8 cellular contexts compared by ENCODE assay signal in the genomic region with DNA sequence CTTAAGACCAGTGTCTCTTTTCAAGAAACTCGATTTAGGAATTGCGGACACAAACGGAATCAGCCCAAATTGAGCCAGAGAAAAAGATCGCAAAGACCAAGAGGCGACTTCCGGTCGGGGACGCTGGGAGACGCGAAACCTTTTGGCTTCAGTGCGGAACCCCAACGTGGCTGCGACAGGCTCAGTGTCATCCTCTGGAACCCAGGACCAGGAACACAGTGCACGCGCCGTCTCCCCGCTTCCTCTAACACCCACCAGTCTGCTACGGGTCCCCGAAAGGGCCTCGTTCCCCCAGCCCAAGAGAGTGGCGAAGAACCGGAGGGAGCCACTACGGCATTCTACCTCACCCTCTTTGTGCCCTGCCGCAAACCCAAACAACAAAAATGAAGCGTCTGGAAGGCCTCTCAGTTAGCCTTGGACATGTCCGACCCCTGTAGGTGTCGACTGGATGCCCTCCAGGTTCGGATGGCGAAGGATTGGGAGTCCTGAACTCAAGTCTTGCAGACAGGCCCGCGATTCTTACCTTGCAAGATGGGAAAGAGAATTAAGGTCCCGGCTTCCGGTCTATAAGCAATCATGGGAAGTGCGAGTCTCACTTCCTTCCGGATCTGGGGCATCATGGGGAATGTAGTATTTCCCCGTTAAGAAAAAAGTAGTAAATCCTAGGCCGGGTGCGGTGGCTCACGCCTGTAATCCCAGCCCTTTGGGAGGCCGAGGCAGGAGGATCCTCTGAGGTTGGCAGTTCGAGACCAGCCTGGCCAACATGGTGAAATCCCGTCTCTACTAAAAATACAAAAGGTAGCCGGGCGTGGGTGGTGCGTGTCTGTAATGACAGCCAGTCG. TPM values are rescaled to one million over a fixed set of nuclear protein-coding genes. Genes with fewer than 3 reads are reported as not detected.
DNase-seq lines count a peak whose midpoint lies in the region; ATAC-seq and TF ChIP-seq lines count a peak whose summit lies in the region.

A gene (minus strand): TSS at position 542 of the 842 bp plus-strand sequence. CDS start 949 bp downstream, outside the sequence.

- peak within 1 kb of the TSS; percentile 95 for H4K91ac ChIP-seq in mesenchymal stem cell (ENCODE audit: low read length)

- DNase-seq in CD4-positive, alpha-beta T cell = peak; percentile 55 to 73 (median 63)
- DNase-seq in HT-29 (ENCODE audit: low spot score) (peak; percentile 92), NOMO-1 treated with DMSO at 0.1 percent for 48 hours (lab: John Stamatoyannopoulos, UW; ENCODE audit: unreplicated experiment) (peak; percentile 93), mesenchymal stem cell (peak; percentile 96)
- DNase-seq in activated CD8-positive, alpha-beta memory T cell treated with anti-CD3 and anti-CD28 coated beads for 4 hours (ENCODE audit: low read depth in 2 of 2) = peak; percentile 52 to 73
- peak; percentile 45 for DNase-seq in stimulated activated CD8-positive, alpha-beta memory T cell treated with anti-CD3 and anti-CD28 coated beads, Interleukin-15, amount 100 ng/mL, for 1 hour (ENCODE audit: low read depth)

- H3K79me1 ChIP-seq in mesenchymal stem cell (replicated peaks; ENCODE audit: low read length, poor library complexity, severe bottlenecking) = no peaks in the 10 kb centered on the region

- no peak within 1 kb of the TSS for H2BK15ac ChIP-seq in mesenchymal stem cell (ENCODE audit: low read depth, poor library complexity, severe bottlenecking)

- no peaks in the 10 kb centered on the region for H3K9me3 Mint-ChIP-seq in CD4-positive, alpha-beta T cell

- peak within 1 kb of the TSS; percentile 67 for H2AK5ac ChIP-seq in mesenchymal stem cell (ENCODE audit: low read length, severe bottlenecking)

- H3K4me1 Mint-ChIP-seq in CD4-positive, alpha-beta T cell (ENCODE audit: low read depth) = peaks cover 34% of the 10 kb centered on the region

- no peaks in the 10 kb centered on the region for H3K9me3 ChIP-seq in CD4-positive, alpha-beta T cell (ENCODE audit: control insufficient read depth, low read length)
- H3K9me3 ChIP-seq in endocrine pancreas (ENCODE audit: control insufficient read depth, low read length) (no peaks in the 10 kb centered on the region), mesenchymal stem cell (ENCODE audit: control insufficient read depth, low read length) (no peaks in the 10 kb centered on the region)

- intact Hi-C loops in CD4-positive, alpha-beta T cell (cut with DNase I, micrococcal nuclease) = loop anchor here (1.0 to 5.0 kb wide), 4 partner anchors 9 to 396 kb away; a partner anchor contains a TSS

- CTCF ChIA-PET in CD4-positive, alpha-beta T cell (lab: Charles Lee) = no interaction called here

- H3K14ac ChIP-seq in mesenchymal stem cell (ENCODE audit: low read length in 2 of 2) = no peak within 1 kb of the TSS

- peak within 1 kb of the TSS; percentile 100 for H3K4me3 Mint-ChIP-seq in CD4-positive, alpha-beta T cell

- H3K27ac ChIP-seq in CD4-positive, alpha-beta T cell (ENCODE audit: low read depth, low read length) = peak within 1 kb of the TSS; percentile 80
- peak within 1 kb of the TSS; percentile 90 for H3K27ac ChIP-seq in mesenchymal stem cell (ENCODE audit: low read length, poor library complexity, severe bottlenecking)

- H4K8ac ChIP-seq in mesenchymal stem cell (ENCODE audit: low read length) = peak within 1 kb of the TSS; percentile 85

- WGBS in mesenchymal stem cell = 10% methylated on average over 45 of the region's 46 CpGs

- H3K27me3 Mint-ChIP-seq in CD4-positive, alpha-beta T cell = no peaks in the 10 kb centered on the region

- no peaks in the 10 kb centered on the region for H3K27me3 ChIP-seq in CD4-positive, alpha-beta T cell (ENCODE audit: control insufficient read depth, insufficient read depth, low read length)
- H3K27me3 ChIP-seq in endocrine pancreas (ENCODE audit: control insufficient read depth, insufficient read depth, low read length) (no peaks in the 10 kb centered on the region), mesenchymal stem cell (ENCODE audit: control insufficient read depth in 1 of 2, insufficient read depth in 1 of 2, low read length in 2 of 2) (no peaks in the 10 kb centered on the region)

- peak within 1 kb of the TSS; percentile 96 for H3K4me3 ChIP-seq in endocrine pancreas (ENCODE audit: control insufficient read depth, insufficient read depth, low read length)
- peak within 1 kb of the TSS; percentile 62 to 83 for H3K4me3 ChIP-seq in mesenchymal stem cell (ENCODE audit: insufficient read depth in 1 of 2, low read depth in 1 of 2, low read length in 2 of 2)

- no peak within 1 kb of the TSS for H2AFZ ChIP-seq in mesenchymal stem cell (ENCODE audit: low read depth, low read length)

- H3K27ac Mint-ChIP-seq in CD4-positive, alpha-beta T cell = peak within 1 kb of the TSS; percentile 99

- H3K36me3 ChIP-seq in endocrine pancreas (ENCODE audit: control insufficient read depth, insufficient read depth, low read length) (no peaks in the 10 kb centered on the region), mesenchymal stem cell (ENCODE audit: control insufficient read depth in 1 of 2, insufficient read depth in 2 of 2, low read depth in 1 of 2, low read length in 2 of 2) (peaks cover 13 to 40% of the 10 kb centered on the region in 2 experiments)

- peak within 1 kb of the TSS; percentile 77 to 85 for H3K18ac ChIP-seq in mesenchymal stem cell (ENCODE audit: low read depth in 1 of 2, low read length in 2 of 2)

- H3K4me2 ChIP-seq in mesenchymal stem cell (ENCODE audit: low read length, poor library complexity, severe bottlenecking) = peak within 1 kb of the TSS; percentile 82

- peaks cover 5% of the 10 kb centered on the region for H3K4me1 ChIP-seq in endocrine pancreas (ENCODE audit: control insufficient read depth, insufficient read depth, low read length)
- peaks cover 3% of the 10 kb centered on the region for H3K4me1 ChIP-seq in mesenchymal stem cell (ENCODE audit: control insufficient read depth, insufficient read depth, low read depth, low read length)

- no peak for TF ChIP-seq CTCF in CD4-positive, alpha-beta T cell (IDR thresholded peaks at IDR 0.05)

- POLR2A ChIA-PET in CD4-positive, alpha-beta T cell (lab: Charles Lee) = no interaction called here

- peak within 1 kb of the TSS; percentile 26 to 88 for H3K4ac ChIP-seq in mesenchymal stem cell (ENCODE audit: low read depth in 1 of 2, low read length in 2 of 2)

- ATAC-seq in CD4-positive, alpha-beta T cell (ENCODE audit: poor library complexity) = peak; percentile 86
- peak; percentile 90 for ATAC-seq in GM19455 (IDR thresholded peaks at IDR 0.05; ENCODE audit: unreplicated experiment)

- peak within 1 kb of the TSS; percentile 94 for H3K9ac ChIP-seq in endocrine pancreas (ENCODE audit: control insufficient read depth, insufficient read depth, low read length)
- H3K9ac ChIP-seq in mesenchymal stem cell (ENCODE audit: low read length) = peak within 1 kb of the TSS; percentile 96

- no peak within 1 kb of the TSS for H2BK120ac ChIP-seq in mesenchymal stem cell (ENCODE audit: low read depth, low read length)

- no peak within 1 kb of the TSS for H3K23ac ChIP-seq in mesenchymal stem cell (ENCODE audit: low read length in 2 of 2)

- no peak within 1 kb of the TSS for H2BK12ac ChIP-seq in mesenchymal stem cell (ENCODE audit: low read length in 2 of 2)

- H2BK5ac ChIP-seq in mesenchymal stem cell (ENCODE audit: low read depth, low read length, poor library complexity, severe bottlenecking) = peak within 1 kb of the TSS; percentile 87

- H3K36me3 Mint-ChIP-seq in CD4-positive, alpha-beta T cell (ENCODE audit: low read depth) = peaks cover 54% of the 10 kb centered on the region

RNA-seq across cellular contexts. Expression of the gene that starts here (rescaled TPM):
- total RNA-seq in CD4-positive, alpha-beta T cell = 1,000 to 10,000 TPM; 1,794 to 1,807 TPM
- 872 and 1,091 TPM in 2 replicates for total RNA-seq in HT-29 (2014; rRNA removed; shearing (Covaris generic))
- polyA plus RNA-seq in mesenchymal stem cell (2013, experiment 1 of 2) = 2,349 TPM
- polyA plus RNA-seq in mesenchymal stem cell (2013, experiment 2 of 2) = 2,262 TPM

Comparison
In these comparisons a context has a peak if more than half of its experiments do, and no peak if none do; other contexts are left out.
1. Peak in every context shown above with its lines: DNase-seq, ATAC-seq, H3K4me3 ChIP-seq and H3K27ac ChIP-seq.
2. DNase-seq: peak in every context shown above with its lines; median percentile 96 in mesenchymal stem cell; 93 in NOMO-1 treated with DMSO at 0.1 percent for 48 hours; 92 in HT-29; 63 in CD4-positive, alpha-beta T cell; 62 in activated CD8-positive, alpha-beta memory T cell treated with anti-CD3 and anti-CD28 coated beads for 4 hours; 45 in stimulated activated CD8-positive, alpha-beta memory T cell treated with anti-CD3 and anti-CD28 coated beads, Interleukin-15, amount 100 ng/mL, for 1 hour.